In the genomic region with DNA sequence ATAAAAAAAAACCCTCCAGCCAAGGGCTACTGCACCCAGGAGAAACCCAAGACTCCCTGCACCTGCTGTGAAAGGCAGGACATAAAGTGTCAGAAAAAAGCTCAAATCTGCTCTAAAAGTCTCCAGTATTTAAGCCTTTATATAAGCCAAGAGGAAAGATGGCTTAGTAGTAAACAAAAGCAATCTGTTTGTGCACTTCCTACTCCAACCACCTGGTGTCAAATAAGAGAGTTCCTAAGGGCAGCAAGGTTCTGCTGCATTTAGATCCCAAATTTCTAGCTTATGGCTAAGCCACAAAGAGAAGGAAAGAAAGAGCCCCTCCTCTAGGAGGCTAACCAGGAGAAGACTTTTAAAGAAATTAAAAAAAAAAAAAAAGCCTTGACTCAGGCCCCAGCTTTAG, we compare ENCODE assay signal across 1 cellular context.
TF ChIP-seq lines count a peak whose summit lies in the region.

No MANE protein-coding gene starts in this region.

TF ChIP-seq in H1, 55 proteins besides CTCF, POLR2A, EP300 and RAD21:
- no peak for TF ChIP-seq BCL11A (IDR thresholded peaks at IDR 0.05; ENCODE audit: low read depth in 2 of 2, low read length in 2 of 2)
- no peak for TF ChIP-seq CHD1 (IDR thresholded peaks at IDR 0.05; ENCODE audit: low read depth, low read length)
- no peak for TF ChIP-seq CEBPB (IDR thresholded peaks at IDR 0.05; ENCODE audit: low read depth, low read length)
- TF ChIP-seq SP1 (IDR thresholded peaks at IDR 0.05; ENCODE audit: low read depth, low read length): no peak
- TF ChIP-seq BRCA1 (IDR thresholded peaks at IDR 0.05; ENCODE audit: low read depth, low read length): no peak
- no peak for TF ChIP-seq JUND (IDR thresholded peaks at IDR 0.05; ENCODE audit: low read length)
- no peak for TF ChIP-seq KDM4A (IDR thresholded peaks at IDR 0.05; ENCODE audit: low read depth, low read length, severe bottlenecking)
- no peak for TF ChIP-seq NANOG (IDR thresholded peaks at IDR 0.05; ENCODE audit: insufficient read depth, low read depth, low read length, poor library complexity, severe bottlenecking)
- TF ChIP-seq EGR1 (IDR thresholded peaks at IDR 0.05; ENCODE audit: borderline replicate concordance, low read depth, low read length): no peak
- no peak for TF ChIP-seq TAF7 (optimal IDR thresholded peaks at IDR 0.05; ENCODE audit: borderline replicate concordance, low read depth, low read length)
- TF ChIP-seq POU5F1 (IDR thresholded peaks at IDR 0.05; ENCODE audit: low read depth, low read length): no peak
TF ChIP-seq in H1: peak in this region for 0.
